ENCODE assay signal across 3 cellular contexts in the genomic region with DNA sequence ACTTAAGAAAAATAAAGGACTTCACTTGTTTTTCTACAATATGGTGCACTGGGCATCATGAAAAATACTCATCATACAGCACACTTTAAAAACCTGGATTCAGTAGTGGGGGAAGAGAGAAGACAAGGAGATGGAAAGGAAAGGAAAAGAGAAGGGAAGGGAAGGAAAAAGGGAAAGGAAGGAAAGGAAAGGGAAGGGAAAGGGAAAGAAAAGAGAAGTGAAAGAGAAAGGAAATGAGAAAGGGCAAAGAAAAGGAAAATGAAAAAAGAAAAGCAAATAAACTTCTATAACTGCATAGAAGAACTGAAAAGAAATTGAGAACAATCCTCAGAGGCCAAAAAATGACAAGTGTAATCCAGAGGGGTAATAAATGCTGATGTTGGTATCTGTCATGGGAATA.
"Had no signal": no experiment of that assay in that cellular context is flagged by ENCODE, and none has a peak within 500 bp of the region (broad histone marks: within the 10 kb centered on the region; RNA-seq: fewer than 3 reads in every experiment).

No MANE protein-coding gene starts in this region.

- H3K4me3 ChIP-seq: GM12878 had no signal

- ATAC-seq: GM12878 had no signal

- DNase-seq: GDM1, GF-D8 had no signal
